In the genomic region with DNA sequence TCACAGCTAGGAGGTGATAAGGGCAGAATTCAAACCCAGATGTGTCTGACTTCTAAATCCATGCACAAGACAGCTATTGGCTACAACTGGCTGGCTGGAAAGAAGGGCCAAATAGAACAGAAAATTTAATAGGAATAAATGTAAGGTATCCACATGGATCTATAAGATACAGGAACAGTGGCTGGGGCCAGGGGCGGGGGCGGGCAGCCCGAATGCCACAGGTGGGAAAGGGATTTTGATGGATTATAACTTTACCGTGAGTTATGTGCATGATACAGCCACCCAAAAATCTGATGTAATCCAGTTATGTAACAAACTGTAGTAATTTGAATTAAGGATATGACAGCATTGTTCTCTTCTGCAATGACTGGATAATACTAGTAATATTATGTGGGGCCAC, we compare ENCODE assay signal across 19 cellular contexts.
"Had no signal": no experiment of that assay in that cellular context is flagged by ENCODE, and none has a peak within 500 bp of the region (broad histone marks: within the 10 kb centered on the region; RNA-seq: fewer than 3 reads in every experiment).

No MANE protein-coding gene starts in this region.

- DNase-seq: colonic mucosa; cortex of kidney; dermis blood vessel endothelial cell; dorsolateral prefrontal cortex; effector CD4-positive, alpha-beta T cell; effector CD8-positive, alpha-beta T cell; effector memory CD4-positive, alpha-beta T cell; effector memory CD8-positive, alpha-beta T cell; endodermal cell; erythroblast; esophagus squamous epithelium; foreskin fibroblast; foreskin keratinocyte; foreskin melanocyte; gastrocnemius medialis; glutamatergic neuron; head of caudate nucleus; heart left ventricle; heart right ventricle had no signal
